In genomic region chr3:105764378-105765376, GRCh38 we compare ENCODE assay signal across 11 cellular contexts.
A peak's percentile ranks its signal among the peaks of the same experiment; 100 is the strongest.
DNase-seq lines count a peak whose midpoint lies in the region; ATAC-seq and TF ChIP-seq lines count a peak whose summit lies in the region.
"Had no signal": no experiment of that assay in that cellular context is flagged by ENCODE, and none has a peak within 500 bp of the region (broad histone marks: within the 10 kb centered on the region; RNA-seq: fewer than 3 reads in every experiment).

No MANE protein-coding gene starts in this region.

- H3K36me3 Mint-ChIP-seq in IgD-negative memory B cell: peaks cover 24% of the 10 kb centered on the region
- H3K36me3 Mint-ChIP-seq in activated CD8-positive, alpha-beta T cell treated with anti-CD3 and anti-CD28 coated beads, Interleukin-2, amount 10 ng/mL, durations not matched to agents 7 days and 5 days (ENCODE audit: low read depth): peaks cover 85% of the 10 kb centered on the region

- POLR2A ChIA-PET in activated CD8-positive, alpha-beta T cell treated with anti-CD3 and anti-CD28 coated beads, Interleukin-2, amount 10 ng/mL, durations not matched to agents 7 days and 5 days (lab: Charles Lee): interaction anchor here (0.8 to 1.5 kb wide), 4 partner anchors 16 to 104 kb away, joined by 3 to 7 read pairs (median 4); partner anchors contain the start of gene CBLB

- WGBS in esophagus muscularis mucosa: 85% methylated on average over 2 of the region's 2 CpGs

- H3K4me3 ChIP-seq in esophagus muscularis mucosa: no peak overlapping the region
- H3K4me3 ChIP-seq: heart left ventricle, right lobe of liver had no signal

- TF ChIP-seq CTCF in esophagus muscularis mucosa (IDR thresholded peaks at IDR 0.05): no peak

- TF ChIP-seq EP300 in esophagus muscularis mucosa (IDR thresholded peaks at IDR 0.05): no peak

- H3K9me3 ChIP-seq in esophagus muscularis mucosa: peaks cover 0 to 7% (median 0%) of the 10 kb centered on the region in 4 donors
- H3K9me3 ChIP-seq: right lobe of liver had no signal

- CTCF ChIA-PET in activated CD8-positive, alpha-beta T cell treated with anti-CD3 and anti-CD28 coated beads, Interleukin-2, amount 10 ng/mL, durations not matched to agents 7 days and 5 days (lab: Charles Lee): interaction anchor here (0.9 to 1.4 kb wide), 8 partner anchors 10 to 98 kb away, joined by 3 to 4 read pairs (median 4); no protein-coding TSS in a partner anchor

- peaks cover 31 to 42% (median 33%) of the 10 kb centered on the region in 3 donors for H3K4me1 Mint-ChIP-seq in IgD-negative memory B cell
- peaks cover 74% of the 10 kb centered on the region for H3K4me1 Mint-ChIP-seq in activated CD8-positive, alpha-beta T cell treated with anti-CD3 and anti-CD28 coated beads, Interleukin-2, amount 10 ng/mL, durations not matched to agents 7 days and 5 days (ENCODE audit: low read depth)

- peaks cover 0 to 11% (median 5%) of the 10 kb centered on the region in 3 donors for H3K9me3 Mint-ChIP-seq in IgD-negative memory B cell
- peaks cover 25% of the 10 kb centered on the region for H3K9me3 Mint-ChIP-seq in activated CD8-positive, alpha-beta T cell treated with anti-CD3 and anti-CD28 coated beads, Interleukin-2, amount 10 ng/mL, durations not matched to agents 7 days and 5 days (ENCODE audit: insufficient read depth)

- H3K27ac Mint-ChIP-seq in IgD-negative memory B cell: peak overlapping the region in 2 of 3 donors; percentile 7 to 20
- peak overlapping the region; percentile 97 for H3K27ac Mint-ChIP-seq in activated CD8-positive, alpha-beta T cell treated with anti-CD3 and anti-CD28 coated beads, Interleukin-2, amount 10 ng/mL, durations not matched to agents 7 days and 5 days

- H3K36me3 ChIP-seq in esophagus muscularis mucosa: peaks cover 0 to 19% (median 10%) of the 10 kb centered on the region in 4 donors
- H3K36me3 ChIP-seq: right lobe of liver had no signal

- peak overlapping the region in 1 of 4 donors; percentile 65 for H3K4me3 Mint-ChIP-seq in IgD-negative memory B cell
- peak overlapping the region; percentile 68 for H3K4me3 Mint-ChIP-seq in activated CD8-positive, alpha-beta T cell treated with anti-CD3 and anti-CD28 coated beads, Interleukin-2, amount 10 ng/mL, durations not matched to agents 7 days and 5 days

- intact Hi-C loops in esophagus muscularis mucosa (cut with DNase I): no loop called here

- DNase-seq in AML-193 (lab: John Stamatoyannopoulos, UW) (peak; percentile 20 to 24), esophagus muscularis mucosa (ENCODE audit: extremely low spot score) (no peak), OCI-M2 (lab: John Stamatoyannopoulos, UW; ENCODE audit: unreplicated experiment) (no peak), EL (no peak), KG1 (lab: John Stamatoyannopoulos, UW) (no peak)
- peak; percentile 56 for DNase-seq in activated CD8-positive, alpha-beta T cell treated with anti-CD3 and anti-CD28 coated beads, Interleukin-2, amount 10 ng/mL, durations not matched to agents 7 days and 5 days
- DNase-seq: heart left ventricle, NCI-H524 treated with DMSO at 0.1 percent for 48 hours, right lobe of liver had no signal

- peaks cover 0 to 22% (median 4%) of the 10 kb centered on the region in 4 donors for H3K4me1 ChIP-seq in esophagus muscularis mucosa
- H3K4me1 ChIP-seq: right lobe of liver had no signal

- H3K27me3 Mint-ChIP-seq in IgD-negative memory B cell: no peaks in the 10 kb centered on the region
- no peaks in the 10 kb centered on the region for H3K27me3 Mint-ChIP-seq in activated CD8-positive, alpha-beta T cell treated with anti-CD3 and anti-CD28 coated beads, Interleukin-2, amount 10 ng/mL, durations not matched to agents 7 days and 5 days (ENCODE audit: low read depth)

- H3K27me3 ChIP-seq in esophagus muscularis mucosa: no peaks in the 10 kb centered on the region
- H3K27me3 ChIP-seq: heart left ventricle, right lobe of liver had no signal

- ATAC-seq in GM18868 (IDR thresholded peaks at IDR 0.05; ENCODE audit: unreplicated experiment): peak; percentile 60
- ATAC-seq in activated CD8-positive, alpha-beta T cell treated with anti-CD3 and anti-CD28 coated beads, Interleukin-2, amount 10 ng/mL, durations not matched to agents 7 days and 5 days: peak; percentile 77
- ATAC-seq: right lobe of liver had no signal

- no peak overlapping the region for H3K27ac ChIP-seq in esophagus muscularis mucosa (replicated peaks in 1 of 4)
- H3K27ac ChIP-seq: right lobe of liver had no signal

- no peak for TF ChIP-seq POLR2A in esophagus muscularis mucosa (IDR thresholded peaks at IDR 0.05; ENCODE audit: low read depth)

Comparison
In these comparisons a context has a peak if more than half of its experiments do, and no peak if none do; other contexts are left out.
1. DNase-seq: peak in AML-193 (2 of 2) and activated CD8-positive, alpha-beta T cell treated with anti-CD3 and anti-CD28 coated beads, Interleukin-2, amount 10 ng/mL, durations not matched to agents 7 days and 5 days (single experiment); none in esophagus muscularis mucosa (single experiment), OCI-M2 (single experiment), EL (single experiment) and KG1 (single experiment).